21 cellular contexts compared by ENCODE assay signal in genomic region chr4:24805036-24805435, GRCh38. TPM values are rescaled to one million over a fixed set of nuclear protein-coding genes. Genes with fewer than 3 reads are reported as not detected.
DNase-seq lines count a peak whose midpoint lies in the region; ATAC-seq lines count a peak whose summit lies in the region.
"Had no signal": no experiment of that assay in that cellular context is flagged by ENCODE, and none has a peak within 500 bp of the region (broad histone marks: within the 10 kb centered on the region; RNA-seq: fewer than 3 reads in every experiment).

No MANE protein-coding gene starts in this region.

- CTCF ChIA-PET in T-cell (lab: Charles Lee), result no interaction called here

- H3K4me3 Mint-ChIP-seq in T-cell, result no peak overlapping the region
- H3K4me3 Mint-ChIP-seq in activated T-cell treated with anti-CD3 and anti-CD28 coated beads, Interleukin-2, amount 50 U/mL, for 24 hours, result no peak overlapping the region
- H3K4me3 Mint-ChIP-seq: immature natural killer cell, naive B cell had no signal

- H3K27ac ChIP-seq in thymus (ENCODE audit: low read depth), result peak overlapping the region; percentile 46
- H3K27ac ChIP-seq: adrenal gland; BLaER1 treated with 17β-estradiol and CSF1 and Interleukin-3, amounts not matched to agents 10 nM and 100 nM; heart left ventricle; KMS-11; parathyroid adenoma; PC-9 had no signal

- no peaks in the 10 kb centered on the region for H3K36me3 ChIP-seq in thymus (ENCODE audit: control insufficient read depth, insufficient read depth)
- H3K36me3 ChIP-seq: adrenal gland had no signal

- H3K4me1 Mint-ChIP-seq in T-cell, result no peaks in the 10 kb centered on the region
- peaks cover 2% of the 10 kb centered on the region for H3K4me1 Mint-ChIP-seq in activated T-cell treated with anti-CD3 and anti-CD28 coated beads, Interleukin-2, amount 50 U/mL, for 24 hours (ENCODE audit: low read depth)

- H3K4me1 ChIP-seq in thymus (ENCODE audit: control insufficient read depth, insufficient read depth, low read length), result no peaks in the 10 kb centered on the region
- H3K4me1 ChIP-seq: parathyroid adenoma had no signal

- no peak overlapping the region for H3K4me3 ChIP-seq in thymus (ENCODE audit: low read length)
- H3K4me3 ChIP-seq: adrenal gland; BLaER1 treated with 17β-estradiol and CSF1 and Interleukin-3, amounts not matched to agents 10 nM and 100 nM; heart left ventricle; PC-9 had no signal

- H3K27ac Mint-ChIP-seq in T-cell, result no peak overlapping the region
- H3K27ac Mint-ChIP-seq in activated T-cell treated with anti-CD3 and anti-CD28 coated beads, Interleukin-2, amount 50 U/mL, for 24 hours, result no peak overlapping the region
- H3K27ac Mint-ChIP-seq: immature natural killer cell, naive B cell had no signal

- H3K27me3 Mint-ChIP-seq in T-cell, result peaks cover 30 to 36% of the 10 kb centered on the region in 2 donors
- H3K27me3 Mint-ChIP-seq in activated T-cell treated with anti-CD3 and anti-CD28 coated beads, Interleukin-2, amount 50 U/mL, for 24 hours, result peaks cover 36% of the 10 kb centered on the region

- no peaks in the 10 kb centered on the region for H3K36me3 Mint-ChIP-seq in T-cell
- no peaks in the 10 kb centered on the region for H3K36me3 Mint-ChIP-seq in activated T-cell treated with anti-CD3 and anti-CD28 coated beads, Interleukin-2, amount 50 U/mL, for 24 hours (ENCODE audit: low read depth)
- H3K36me3 Mint-ChIP-seq: immature natural killer cell, naive B cell had no signal

- H3K27me3 ChIP-seq in thymus (ENCODE audit: control insufficient read depth, insufficient read depth), result peaks cover 9% of the 10 kb centered on the region

- H3K9me3 Mint-ChIP-seq in T-cell, result no peaks in the 10 kb centered on the region
- no peaks in the 10 kb centered on the region for H3K9me3 Mint-ChIP-seq in activated T-cell treated with anti-CD3 and anti-CD28 coated beads, Interleukin-2, amount 50 U/mL, for 24 hours

- POLR2A ChIA-PET in T-cell (lab: Charles Lee), result no interaction called here

- DNase-seq in NCI-H1105 treated with DMSO at 0.1 percent for 48 hours (lab: John Stamatoyannopoulos, UW) (peak; percentile 20), NCI-H1105 (lab: John Stamatoyannopoulos, UW) (no peak), NCI-H69 (lab: John Stamatoyannopoulos, UW) (peak; percentile 70), T-cell (no peak), dermis blood vessel endothelial cell (no peak)
- no peak for DNase-seq in activated T-cell treated with anti-CD3 and anti-CD28 coated beads, Interleukin-2, amount 50 U/mL, for 24 hours
- DNase-seq: activated effector memory CD4-positive, alpha-beta T cell treated with anti-CD3 and anti-CD28 coated beads, Interleukin-2, amount 50 U/mL, for 16 hours; adrenal gland; central memory CD4-positive, alpha-beta T cell; heart left ventricle; immature natural killer cell; naive B cell; NCI-H526 treated with DMSO at 0.1 percent for 48 hours; PC-9; stimulated activated CD4-positive, alpha-beta T cell treated with anti-CD3 and anti-CD28 coated beads, Interleukin-4, amount 100 ng/mL, for 1 hour; T-helper 9 cell had no signal

- peak; percentile 53 for ATAC-seq in esophagus mucosa
- ATAC-seq in T-cell (replicated peaks in 1 of 4), result no peak

- H3K9me3 ChIP-seq in thymus (ENCODE audit: control insufficient read depth), result no peaks in the 10 kb centered on the region
- H3K9me3 ChIP-seq: adrenal gland, heart left ventricle had no signal

- WGBS in thymus, result 91% methylated on average over 5 of the region's 5 CpGs

RNA-seq across cellular contexts. Expression of gene SOD3, which starts 9.7 kb away (rescaled TPM):
- total RNA-seq in esophagus mucosa, result 3.4 TPM
- polyA plus RNA-seq in thymus, result 8.8 TPM
- under 1 TPM in 3 of 5 donors, not detected in 2; 0.23 to 0.35 (median 0.28) TPM for total RNA-seq in T-cell
- 0.28 TPM in 1 of 2 replicates, not detected in the other for total RNA-seq in dermis blood vessel endothelial cell
- polyA plus RNA-seq: immature natural killer cell had no signal

Comparison
In these comparisons a context has a peak if more than half of its experiments do, and no peak if none do; other contexts are left out.
1. DNase-seq: peak in NCI-H1105 treated with DMSO at 0.1 percent for 48 hours (single experiment) and NCI-H69 (single experiment); none in NCI-H1105 (single experiment), T-cell (0 of 34), dermis blood vessel endothelial cell (single experiment) and activated T-cell treated with anti-CD3 and anti-CD28 coated beads, Interleukin-2, amount 50 U/mL, for 24 hours (single experiment).